19 cellular contexts compared by ENCODE assay signal in genomic region chr5:168137265-168137664, GRCh38.
A peak's percentile ranks its signal among the peaks of the same experiment; 100 is the strongest.
DNase-seq lines count a peak whose midpoint lies in the region; ATAC-seq and TF ChIP-seq lines count a peak whose summit lies in the region.
"Had no signal": no experiment of that assay in that cellular context is flagged by ENCODE, and none has a peak within 500 bp of the region (broad histone marks: within the 10 kb centered on the region; RNA-seq: fewer than 3 reads in every experiment).

No MANE protein-coding gene starts in this region.

- intact Hi-C loops in tibial artery (cut with DNase I; ENCODE audit: low total_unique reads) (no loop called here), Right ventricle myocardium inferior (cut with DNase I) (no loop called here)

- H3K27me3 ChIP-seq in tibial artery: peaks cover 0 to 13% of the 10 kb centered on the region in 2 donors
- H3K27me3 ChIP-seq: sigmoid colon had no signal

- H3K4me1 ChIP-seq in tibial artery: no peaks in the 10 kb centered on the region
- H3K4me1 ChIP-seq: sigmoid colon had no signal

- H3K4me3 ChIP-seq in GM12865 (ENCODE audit: low read depth, low read length) (no peak overlapping the region), tibial artery (no peak overlapping the region)
- H3K4me3 ChIP-seq: GM23338, K562, sigmoid colon had no signal

- TF ChIP-seq CTCF in GM12865 (IDR thresholded peaks at IDR 0.05; ENCODE audit: insufficient read depth, low read depth, low read length, missing control alignments) (no peak), tibial artery (IDR thresholded peaks at IDR 0.05) (no peak)

- H3K27ac ChIP-seq in tibial artery: no peak overlapping the region
- H3K27ac ChIP-seq: neutrophil, sigmoid colon had no signal

- no peaks in the 10 kb centered on the region for H3K9me3 ChIP-seq in tibial artery
- H3K9me3 ChIP-seq: neutrophil, sigmoid colon had no signal

- peak; percentile 54 for ATAC-seq in GM19351 (IDR thresholded peaks at IDR 0.05; ENCODE audit: unreplicated experiment)
- ATAC-seq in HG02870 (IDR thresholded peaks at IDR 0.05; ENCODE audit: unreplicated experiment): peak; percentile 44
- ATAC-seq in HG03442 (IDR thresholded peaks at IDR 0.05; ENCODE audit: unreplicated experiment): peak; percentile 46
- no peak for ATAC-seq in Right ventricle myocardium inferior
- ATAC-seq: GM23338; K562; stimulated activated effector memory CD8-positive, alpha-beta T cell treated with anti-CD3 and anti-CD28 coated beads, Interleukin-12 subunit alpha, Interleukin-12 subunit beta, amount 100 ng/mL, for 72 hours had no signal

- H3K36me3 ChIP-seq in tibial artery: no peaks in the 10 kb centered on the region
- H3K36me3 ChIP-seq: neutrophil, sigmoid colon had no signal

- peak; percentile 54 for DNase-seq in GM12865 (ENCODE audit: low read depth)
- no peak for DNase-seq in NAMALWA (ENCODE audit: low spot score)
- no peak for DNase-seq in stimulated activated CD4-positive, alpha-beta T cell treated with anti-CD3 and anti-CD28 coated beads, Interleukin-1b, Interleukin-23, amount 100 ng/mL, for 48 hours
- DNase-seq in tibial artery: no peak
- DNase-seq in Right ventricle myocardium inferior (ENCODE audit: missing footprints): no peak
- DNase-seq: activated CD4-positive, alpha-beta T cell treated with anti-CD3 and anti-CD28 coated beads, Interleukin-2, amount 50 U/mL, for 48 hours; aorta; GF-D8; midbrain; NCI-H1417 treated with DMSO at 0.1 percent for 48 hours; sigmoid colon; stimulated activated CD4-positive, alpha-beta T cell treated with anti-CD3 and anti-CD28 coated beads, Interleukin-4, amount 100 ng/mL, for 4 hours had no signal
